ENCODE assay signal across 8 cellular contexts in the genomic region with DNA sequence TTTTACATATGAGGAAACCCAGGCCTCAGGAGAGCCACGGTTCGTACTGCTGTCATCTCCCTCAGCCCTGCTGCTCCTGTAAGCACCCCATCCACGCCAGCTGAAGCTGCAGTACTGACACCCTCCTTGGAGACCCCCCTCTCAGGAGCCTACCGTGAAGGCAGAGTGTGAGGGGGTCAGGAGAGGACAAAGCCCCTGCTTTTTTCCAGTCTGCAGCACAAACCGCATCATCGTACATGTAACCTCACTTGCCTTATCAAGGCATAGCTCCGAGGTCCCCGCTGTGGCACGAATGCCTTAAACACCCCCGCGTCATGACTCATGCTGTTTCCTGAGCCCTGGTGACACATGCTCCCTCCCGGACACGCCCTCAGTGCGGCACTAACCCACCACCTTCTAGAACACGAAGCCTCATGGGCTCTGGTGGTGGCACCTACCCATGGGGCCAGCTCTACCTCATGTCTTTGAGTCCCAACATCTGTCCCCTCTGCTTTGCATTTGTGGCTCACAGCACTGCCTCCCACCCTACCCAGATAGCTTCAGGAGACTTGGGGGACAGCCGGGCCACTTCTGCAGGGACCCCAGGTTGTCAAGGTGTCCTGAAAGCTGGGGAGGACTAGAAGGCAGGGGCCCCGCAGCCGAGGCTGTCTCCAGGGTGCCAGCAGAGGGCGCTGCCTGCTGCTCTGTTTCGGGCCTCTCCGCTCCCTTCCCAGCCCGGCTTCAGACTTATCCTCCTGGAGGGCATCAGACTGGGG. TPM values are rescaled to one million over a fixed set of nuclear protein-coding genes. Genes with fewer than 3 reads are reported as not detected.
DNase-seq lines count a peak whose midpoint lies in the region; ATAC-seq and TF ChIP-seq lines count a peak whose summit lies in the region.

No MANE protein-coding gene starts in this region.

- H3K9ac ChIP-seq in trophoblast cell (ENCODE audit: low read length), result no peak overlapping the region

- H4K12ac ChIP-seq in trophoblast cell (ENCODE audit: low read depth, low read length), result peak overlapping the region; percentile 23

- H4K91ac ChIP-seq in trophoblast cell (ENCODE audit: low read depth, low read length), result no peak overlapping the region

- H3K27me3 ChIP-seq in trophoblast cell (ENCODE audit: insufficient read depth, low read length), result no peaks in the 10 kb centered on the region
- no peaks in the 10 kb centered on the region for H3K27me3 ChIP-seq in tibial artery

- H3K79me2 ChIP-seq in trophoblast cell (ENCODE audit: control insufficient read depth, insufficient read depth, low read length, poor library complexity), result peaks cover 4% of the 10 kb centered on the region

- H2BK12ac ChIP-seq in trophoblast cell (ENCODE audit: low read length), result no peak overlapping the region

- no peak overlapping the region for H3K18ac ChIP-seq in trophoblast cell (ENCODE audit: low read length)

- H3K27ac ChIP-seq in RWPE1 (peak overlapping the region; percentile 99), trophoblast cell (ENCODE audit: low read depth, low read length) (no peak overlapping the region), tibial artery (peak overlapping the region; percentile 5 to 38)

- H3K14ac ChIP-seq in trophoblast cell (ENCODE audit: low read length), result no peak overlapping the region

- intact Hi-C loops in tibial artery (cut with DNase I; ENCODE audit: low total_unique reads), result no loop called here

- H3K23ac ChIP-seq in trophoblast cell (ENCODE audit: low read length), result no peak overlapping the region

- H2AK5ac ChIP-seq in trophoblast cell (ENCODE audit: low read length), result no peak overlapping the region

- no peak overlapping the region for H3K4me2 ChIP-seq in trophoblast cell (ENCODE audit: low read length)

- no CpG with 5 or more reads among the region's 22 CpGs for WGBS in trophoblast cell (ENCODE audit: extremely low coverage, insufficient coverage, insufficient read length)

- H3K4me3 ChIP-seq in fibroblast of villous mesenchyme (ENCODE audit: low read depth, low read length) (no peak overlapping the region), trophoblast cell (ENCODE audit: low read depth, low read length) (no peak overlapping the region), tibial artery (no peak overlapping the region)

- no peak overlapping the region for H2AFZ ChIP-seq in trophoblast cell (ENCODE audit: insufficient read depth, low read length, poor library complexity)

- H3K36me3 ChIP-seq in trophoblast cell (ENCODE audit: control insufficient read depth in 1 of 2, insufficient read depth in 2 of 2, low read length in 2 of 2), result peaks cover 16 to 24% of the 10 kb centered on the region in 2 experiments
- H3K36me3 ChIP-seq in tibial artery, result no peaks in the 10 kb centered on the region

- TF ChIP-seq CTCF in RWPE1 (conservative IDR thresholded peaks at IDR 0.05; ENCODE audit: low read depth) (peak; percentile 62), fibroblast of villous mesenchyme (IDR thresholded peaks at IDR 0.05; ENCODE audit: insufficient read depth, low read depth, low read length) (peak; percentile 78), tibial artery (IDR thresholded peaks at IDR 0.05) (peak; percentile 46 to 47)

- H4K8ac ChIP-seq in trophoblast cell (ENCODE audit: low read depth, low read length), result no peak overlapping the region

- peak; percentile 30 for ATAC-seq in HG02798 (IDR thresholded peaks at IDR 0.05; ENCODE audit: poor library complexity, unreplicated experiment)

- H3K9me3 ChIP-seq in trophoblast cell (ENCODE audit: insufficient read depth, low read depth, low read length) (peaks cover 4% of the 10 kb centered on the region), tibial artery (no peaks in the 10 kb centered on the region)

- H3K4me1 ChIP-seq in trophoblast cell (ENCODE audit: control insufficient read depth in 1 of 2, insufficient read depth in 2 of 2, low read length in 2 of 2) (peaks cover 11 to 25% of the 10 kb centered on the region in 2 experiments), tibial artery (peaks cover 0 to 51% (median 39%) of the 10 kb centered on the region in 4 donors)

- POLR2A ChIA-PET in RWPE1 (lab: Yijun Ruan, JAX; ENCODE audit: low non-redundant PET), result interaction anchor here (0.6 kb wide), 2 partner anchors 79 to 133 kb away, joined by 3 to 4 read pairs; no protein-coding TSS in a partner anchor

- CTCF ChIA-PET in RWPE1 (lab: Yijun Ruan, JAX), result interaction anchor here (0.6 to 1.6 kb wide), 13 partner anchors 8 to 810 kb away, joined by 3 to 11 read pairs (median 4); no protein-coding TSS in a partner anchor

- peaks cover 5% of the 10 kb centered on the region for H3K79me1 ChIP-seq in trophoblast cell (ENCODE audit: low read length)

- no peak overlapping the region for H3K4ac ChIP-seq in trophoblast cell (ENCODE audit: low read depth, low read length)

- DNase-seq in COLO668 (lab: John Stamatoyannopoulos, UW; ENCODE audit: unreplicated experiment) (peak; percentile 63), RWPE1 (ENCODE audit: low spot score) (peak; percentile 90), fibroblast of villous mesenchyme (ENCODE audit: low read depth) (peak; percentile 86), trophoblast cell (peak; percentile 86 to 88), tibial artery (peak; percentile 87 to 88), NCI-H510A treated with DMSO at 0.1 percent for 48 hours (lab: John Stamatoyannopoulos, UW) (no peak)
- DNase-seq in activated T-helper 1 cell treated with anti-CD3 and anti-CD28 coated beads, Interleukin-2, amount 50 U/mL, for 16 hours (ENCODE audit: low read depth in 1 of 2, low spot score in 1 of 2), result peak; percentile 89

- no peak overlapping the region for H2BK5ac ChIP-seq in trophoblast cell (ENCODE audit: low read depth, low read length, poor library complexity)

- no peak overlapping the region for H2BK120ac ChIP-seq in trophoblast cell (ENCODE audit: insufficient read depth, low read length, poor library complexity)

RNA-seq across cellular contexts. Expression of gene SH3BGRL3, which starts 4.9 kb away (rescaled TPM):
- total RNA-seq in fibroblast of villous mesenchyme, result 18.1 and 26.4 TPM in 2 replicates
- 179 and 184 TPM in 2 replicates for polyA plus RNA-seq in trophoblast cell (2013)

RNA-seq across cellular contexts. Expression of gene UBXN11, which starts 21.7 kb away (rescaled TPM):
- 2.9 and 5.6 TPM in 2 replicates for total RNA-seq in fibroblast of villous mesenchyme
- polyA plus RNA-seq in trophoblast cell (2013), result 8.1 and 8.5 TPM in 2 replicates

RNA-seq across cellular contexts. Expression of gene CD52, which starts 33.0 kb away (rescaled TPM):
- not detected in 2 replicates for total RNA-seq in fibroblast of villous mesenchyme
- 2.0 and 2.4 TPM in 2 replicates for polyA plus RNA-seq in trophoblast cell (2013)

RNA-seq across cellular contexts. Expression of gene CEP85, which starts 50.8 kb away (rescaled TPM):
- 9.3 and 13.0 TPM in 2 replicates for total RNA-seq in fibroblast of villous mesenchyme
- 53.1 and 54.6 TPM in 2 replicates for polyA plus RNA-seq in trophoblast cell (2013)
